Comparison of ENCODE assay signal across 34 cellular contexts in genomic region chr4:13260513-13260912, GRCh38.
"Had no signal": no experiment of that assay in that cellular context is flagged by ENCODE, and none has a peak within 500 bp of the region (broad histone marks: within the 10 kb centered on the region; RNA-seq: fewer than 3 reads in every experiment).

No MANE protein-coding gene starts in this region.

- H3K27ac ChIP-seq: KMS-11 had no signal

- H3K4me2 ChIP-seq: KMS-11 had no signal

- H3K36me3 ChIP-seq: MG63 had no signal

- H3K9ac ChIP-seq: KMS-11 had no signal

- H3K27me3 ChIP-seq: MG63 had no signal

- H3K4me3 ChIP-seq: MG63 had no signal

- H3K9me3 ChIP-seq: MG63 had no signal

- DNase-seq: Karpas-422, Kasumi-1, MG63, MM.1S, MV-4-11, NCI-H1048, NCI-H1092, NCI-H1092 treated with DMSO at 0.1 percent for 48 hours, NCI-H1105, NCI-H1105 treated with DMSO at 0.1 percent for 48 hours, NCI-H1417, NCI-H1417 treated with DMSO at 0.1 percent for 48 hours, NCI-H1436, NCI-H1436 treated with DMSO at 0.1 percent for 48 hours, NCI-H146, NCI-H1694, NCI-H1694 treated with DMSO at 0.1 percent for 48 hours, NCI-H187, NCI-H187 treated with DMSO at 0.1 percent for 48 hours, NCI-H1930, NCI-H2029, NCI-H2029 treated with DMSO at 0.1 percent for 48 hours, NCI-H2081, NCI-H2081 treated with DMSO at 0.1 percent for 48 hours, NCI-H2107, NCI-H2171, NCI-H2171 treated with DMSO at 0.1 percent for 48 hours, NCI-H2227 treated with DMSO at 0.1 percent for 48 hours, NCI-H226, NCI-H345, NCI-H446, NCI-H446 treated with DMSO at 0.1 percent for 48 hours, NCI-H510A had no signal
